ENCODE assay signal across 1 cellular context in the genomic region with DNA sequence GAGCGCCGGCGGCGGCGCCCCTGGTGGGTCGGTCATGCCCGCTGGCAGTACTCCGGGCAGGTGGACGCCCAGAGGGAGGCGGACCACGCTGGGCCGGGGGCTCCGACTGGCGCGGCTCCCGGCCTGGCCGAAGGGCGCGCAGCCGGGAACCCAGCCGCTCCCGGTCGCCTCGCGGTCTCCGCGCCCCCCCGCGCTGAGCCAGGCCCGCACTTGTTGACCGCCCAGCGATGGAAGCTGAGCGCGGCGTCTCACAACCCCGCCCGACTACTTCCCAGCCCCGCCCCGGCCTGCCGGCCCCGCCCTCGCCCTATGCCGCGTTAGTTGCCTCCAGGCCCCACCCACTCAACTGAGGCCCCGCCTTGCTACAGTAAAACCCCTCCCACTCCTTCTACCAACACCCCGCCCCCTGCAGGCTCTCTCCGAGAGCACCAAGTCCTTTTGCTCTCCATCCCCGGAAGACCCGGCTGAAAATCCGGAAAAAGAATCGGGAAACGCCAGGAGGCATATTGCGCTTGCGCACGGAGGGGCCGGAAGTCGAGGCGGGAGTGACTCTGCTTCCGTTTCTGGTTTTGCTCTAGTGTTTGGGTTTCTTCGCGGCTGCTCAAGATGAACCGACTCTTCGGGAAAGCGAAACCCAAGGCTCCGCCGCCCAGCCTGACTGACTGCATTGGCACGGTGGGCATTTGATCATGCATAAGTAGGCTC.
TF ChIP-seq lines count a peak whose summit lies in the region.

A gene (minus strand): TSS at position 236 of the 705 bp plus-strand sequence.
A gene (plus strand): TSS at position 577 of the 705 bp plus-strand sequence. CDS start 30 bp downstream, at position 607.

TF ChIP-seq in K562, 482 proteins besides CTCF, POLR2A, EP300 and RAD21 (continued from another document):
- TF ChIP-seq, protein P1, sequence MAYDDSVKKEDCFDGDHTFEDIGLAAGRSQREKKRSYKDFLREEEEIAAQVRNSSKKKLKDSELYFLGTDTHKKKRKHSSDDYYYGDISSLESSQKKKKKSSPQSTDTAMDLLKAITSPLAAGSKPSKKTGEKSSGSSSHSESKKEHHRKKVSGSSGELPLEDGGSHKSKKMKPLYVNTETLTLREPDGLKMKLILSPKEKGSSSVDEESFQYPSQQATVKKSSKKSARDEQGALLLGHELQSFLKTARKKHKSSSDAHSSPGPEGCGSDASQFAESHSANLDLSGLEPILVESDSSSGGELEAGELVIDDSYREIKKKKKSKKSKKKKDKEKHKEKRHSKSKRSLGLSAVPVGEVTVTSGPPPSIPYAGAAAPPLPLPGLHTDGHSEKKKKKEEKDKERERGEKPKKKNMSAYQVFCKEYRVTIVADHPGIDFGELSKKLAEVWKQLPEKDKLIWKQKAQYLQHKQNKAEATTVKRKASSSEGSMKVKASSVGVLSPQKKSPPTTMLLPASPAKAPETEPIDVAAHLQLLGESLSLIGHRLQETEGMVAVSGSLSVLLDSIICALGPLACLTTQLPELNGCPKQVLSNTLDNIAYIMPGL (CRISPR knock-in tag; IDR thresholded peaks at IDR 0.05) = no peak
- TF ChIP-seq FOXM1 (IDR thresholded peaks at IDR 0.05; ENCODE audit: low read depth) = no peak
- TF ChIP-seq FOXM1 (CRISPR knock-in tag; IDR thresholded peaks at IDR 0.05; ENCODE audit: low read depth) = no peak
- no peak for TF ChIP-seq IRF2 (CRISPR knock-in tag; IDR thresholded peaks at IDR 0.05)
- TF ChIP-seq ZKSCAN3 (CRISPR knock-in tag; IDR thresholded peaks at IDR 0.05) = no peak
- TF ChIP-seq ZKSCAN1 (IDR thresholded peaks at IDR 0.05; ENCODE audit: low read depth, low read length) = no peak
- no peak for TF ChIP-seq TGIF2 (CRISPR knock-in tag; IDR thresholded peaks at IDR 0.05)
- no peak for TF ChIP-seq FOXA1 (IDR thresholded peaks at IDR 0.05; ENCODE audit: borderline replicate concordance)
- no peak for TF ChIP-seq PRPF4 (IDR thresholded peaks at IDR 0.05; ENCODE audit: insufficient read depth, low read depth, low read length, poor library complexity, severe bottlenecking)
- TF ChIP-seq, protein P2, sequence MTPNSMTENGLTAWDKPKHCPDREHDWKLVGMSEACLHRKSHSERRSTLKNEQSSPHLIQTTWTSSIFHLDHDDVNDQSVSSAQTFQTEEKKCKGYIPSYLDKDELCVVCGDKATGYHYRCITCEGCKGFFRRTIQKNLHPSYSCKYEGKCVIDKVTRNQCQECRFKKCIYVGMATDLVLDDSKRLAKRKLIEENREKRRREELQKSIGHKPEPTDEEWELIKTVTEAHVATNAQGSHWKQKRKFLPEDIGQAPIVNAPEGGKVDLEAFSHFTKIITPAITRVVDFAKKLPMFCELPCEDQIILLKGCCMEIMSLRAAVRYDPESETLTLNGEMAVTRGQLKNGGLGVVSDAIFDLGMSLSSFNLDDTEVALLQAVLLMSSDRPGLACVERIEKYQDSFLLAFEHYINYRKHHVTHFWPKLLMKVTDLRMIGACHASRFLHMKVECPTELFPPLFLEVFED (CRISPR knock-in tag; conservative IDR thresholded peaks at IDR 0.05) = no peak
- TF ChIP-seq RFX7 (CRISPR knock-in tag; IDR thresholded peaks at IDR 0.05) = no peak
- no peak for TF ChIP-seq SAFB (IDR thresholded peaks at IDR 0.05; ENCODE audit: borderline replicate concordance, low read depth, low read length)
- no peak for TF ChIP-seq CBX1 (IDR thresholded peaks at IDR 0.05; ENCODE audit: low read depth)
- TF ChIP-seq EHMT2 (IDR thresholded peaks at IDR 0.05) = no peak
- no peak for TF ChIP-seq DMBX1 (CRISPR knock-in tag; IDR thresholded peaks at IDR 0.05; ENCODE audit: borderline replicate concordance)
